18 cellular contexts compared by ENCODE assay signal in the genomic region with DNA sequence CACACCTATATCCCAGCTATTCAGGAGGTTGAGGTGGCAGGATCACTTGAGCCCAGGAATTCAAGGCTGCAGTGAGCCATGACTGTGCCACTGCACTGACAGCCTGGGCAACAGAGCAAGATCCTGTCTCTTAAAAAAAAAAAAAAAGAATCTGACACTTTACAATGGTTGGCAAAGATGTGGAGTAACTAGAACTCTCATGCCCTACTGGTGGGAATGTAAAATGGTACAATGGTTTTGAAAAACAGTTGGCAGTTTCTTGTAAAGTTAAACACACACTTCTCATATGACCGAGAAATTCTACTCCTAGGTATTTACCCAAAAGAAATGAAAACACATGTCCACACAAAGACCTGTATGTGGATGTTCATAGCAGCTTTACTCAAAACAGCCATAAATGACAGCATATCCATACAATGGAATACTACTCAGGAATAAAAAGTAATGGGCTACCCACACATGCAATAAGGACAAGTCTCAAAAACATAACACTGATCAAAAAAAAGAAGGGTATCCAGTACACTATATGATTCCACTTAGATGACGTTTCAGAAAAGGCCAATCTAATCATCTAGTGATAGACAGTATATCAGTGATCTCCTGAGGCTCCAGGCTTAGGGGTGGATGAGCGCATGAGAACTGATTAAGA. TPM values are rescaled to one million over a fixed set of nuclear protein-coding genes. Genes with fewer than 3 reads are reported as not detected.
A peak's percentile ranks its signal among the peaks of the same experiment; 100 is the strongest.
DNase-seq lines count a peak whose midpoint lies in the region; ATAC-seq and TF ChIP-seq lines count a peak whose summit lies in the region.
"Had no signal": no experiment of that assay in that cellular context is flagged by ENCODE, and none has a peak within 500 bp of the region (broad histone marks: within the 10 kb centered on the region; RNA-seq: fewer than 3 reads in every experiment).

No MANE protein-coding gene starts in this region.

- H2BK15ac ChIP-seq in H9 (ENCODE audit: low read depth, low read length), result no peak overlapping the region

- no peak overlapping the region for H3T11ph ChIP-seq in H9 (ENCODE audit: low read length)

- H3K27ac Mint-ChIP-seq in H9, result no peak overlapping the region
- peak overlapping the region; percentile 100 for H3K27ac Mint-ChIP-seq in activated T-helper 17 cell treated with anti-CD3 and anti-CD28 coated beads, Interleukin-2, amount 50 U/mL, for 72 hours
- H3K27ac Mint-ChIP-seq: activated naive CD4-positive, alpha-beta T cell treated with anti-CD3 and anti-CD28 coated beads, Interleukin-2, amount 10 ng/mL, durations not matched to agents 7 days and 5 days had no signal

- H3K36me3 Mint-ChIP-seq in H9 (ENCODE audit: insufficient read depth in 1 of 3, low read depth in 3 of 3), result no peaks in the 10 kb centered on the region
- H3K36me3 Mint-ChIP-seq in activated T-helper 17 cell treated with anti-CD3 and anti-CD28 coated beads, Interleukin-2, amount 50 U/mL, for 72 hours (ENCODE audit: low read depth), result peaks cover 23% of the 10 kb centered on the region
- H3K36me3 Mint-ChIP-seq: activated naive CD4-positive, alpha-beta T cell treated with anti-CD3 and anti-CD28 coated beads, Interleukin-2, amount 10 ng/mL, durations not matched to agents 7 days and 5 days; CD14-positive monocyte; naive B cell had no signal

- H3K9me3 Mint-ChIP-seq in H9, result no peaks in the 10 kb centered on the region
- no peaks in the 10 kb centered on the region for H3K9me3 Mint-ChIP-seq in activated T-helper 17 cell treated with anti-CD3 and anti-CD28 coated beads, Interleukin-2, amount 50 U/mL, for 72 hours
- H3K9me3 Mint-ChIP-seq: activated naive CD4-positive, alpha-beta T cell treated with anti-CD3 and anti-CD28 coated beads, Interleukin-2, amount 10 ng/mL, durations not matched to agents 7 days and 5 days; naive B cell had no signal

- H3K18ac ChIP-seq in H9 (ENCODE audit: insufficient read length, low read depth, low read length), result no peak overlapping the region

- H3K56ac ChIP-seq in H9 (ENCODE audit: insufficient read length, low read depth, low read length), result no peak overlapping the region

- H3K27me3 Mint-ChIP-seq in H9 (ENCODE audit: low read depth), result no peaks in the 10 kb centered on the region
- H3K27me3 Mint-ChIP-seq in activated T-helper 17 cell treated with anti-CD3 and anti-CD28 coated beads, Interleukin-2, amount 50 U/mL, for 72 hours, result no peaks in the 10 kb centered on the region
- H3K27me3 Mint-ChIP-seq: activated naive CD4-positive, alpha-beta T cell treated with anti-CD3 and anti-CD28 coated beads, Interleukin-2, amount 10 ng/mL, durations not matched to agents 7 days and 5 days; naive B cell had no signal

- no peak overlapping the region for H2BK20ac ChIP-seq in H9 (ENCODE audit: low read depth, low read length, poor library complexity, severe bottlenecking)

- no peaks in the 10 kb centered on the region for H3K79me1 ChIP-seq in H9 (ENCODE audit: insufficient read depth, low read depth, low read length, poor library complexity, severe bottlenecking)

- H3K79me2 ChIP-seq in H9 (ENCODE audit: insufficient read depth, low read length), result no peaks in the 10 kb centered on the region

- no peak overlapping the region for H3K27ac ChIP-seq in H9 (ENCODE audit: insufficient read length, low read depth, low read length)
- H3K27ac ChIP-seq: prostate gland, VCaP had no signal

- H3K4me1 Mint-ChIP-seq in H9, result peaks cover 5 to 7% of the 10 kb centered on the region in 2 experiments; a peak in 3 of 4 replicates
- H3K4me1 Mint-ChIP-seq in activated T-helper 17 cell treated with anti-CD3 and anti-CD28 coated beads, Interleukin-2, amount 50 U/mL, for 72 hours, result peaks cover 36% of the 10 kb centered on the region
- H3K4me1 Mint-ChIP-seq: activated naive CD4-positive, alpha-beta T cell treated with anti-CD3 and anti-CD28 coated beads, Interleukin-2, amount 10 ng/mL, durations not matched to agents 7 days and 5 days; naive B cell had no signal

- no peak overlapping the region for H4K8ac ChIP-seq in H9 (replicated peaks; ENCODE audit: insufficient read length, low read depth, low read length)

- H2BK120ac ChIP-seq in H9 (ENCODE audit: low read depth, low read length, poor library complexity, severe bottlenecking), result no peak overlapping the region

- no peaks in the 10 kb centered on the region for H3K4me1 ChIP-seq in H9 (ENCODE audit: insufficient read depth, low read length)
- H3K4me1 ChIP-seq: prostate gland had no signal

- WGBS in H9 (ENCODE audit: extremely low coverage, insufficient read length, low lambda C conversion rate), result no CpG with 5 or more reads among the region's 3 CpGs

- in situ Hi-C loops in ACHN (cut with HindIII; ENCODE audit: low pct_ligation_motif_present, low pct_unique_long_range_greater_than_20kb, low sequenced_read_pairs), result no loop called here

- H3K4ac ChIP-seq in H9 (ENCODE audit: low read depth, low read length), result no peak overlapping the region

- no peak overlapping the region for H3K23ac ChIP-seq in H9 (ENCODE audit: insufficient read length, low read depth, low read length)

- H3K4me3 Mint-ChIP-seq in H9, result no peak overlapping the region
- H3K4me3 Mint-ChIP-seq in activated T-helper 17 cell treated with anti-CD3 and anti-CD28 coated beads, Interleukin-2, amount 50 U/mL, for 72 hours, result peak overlapping the region; percentile 77
- H3K4me3 Mint-ChIP-seq: activated naive CD4-positive, alpha-beta T cell treated with anti-CD3 and anti-CD28 coated beads, Interleukin-2, amount 10 ng/mL, durations not matched to agents 7 days and 5 days; CD14-positive monocyte; naive B cell had no signal

- no peak overlapping the region for H2BK5ac ChIP-seq in H9 (ENCODE audit: insufficient read length, low read length)

- no peak overlapping the region for H4K91ac ChIP-seq in H9 (ENCODE audit: insufficient read length, low read depth, low read length)

- H4K5ac ChIP-seq in H9 (ENCODE audit: insufficient read length, low read depth, low read length), result no peak overlapping the region

- no peak overlapping the region for H2AK5ac ChIP-seq in H9 (ENCODE audit: insufficient read length, low read length)

- no peaks in the 10 kb centered on the region for H3K9me3 ChIP-seq in H9 (ENCODE audit: control insufficient read depth, low read depth, low read length)
- H3K9me3 ChIP-seq: prostate gland had no signal

- no peak overlapping the region for H3K14ac ChIP-seq in H9 (ENCODE audit: insufficient read depth, low read length)

- H3K9ac ChIP-seq in H9 (ENCODE audit: extremely low read depth, insufficient read length, low read length), result no peak overlapping the region

- H3K27me3 ChIP-seq in H9 (ENCODE audit: insufficient read depth, low read length), result no peaks in the 10 kb centered on the region

- no peak overlapping the region for H3K4me3 ChIP-seq in fibroblast of the aortic adventitia (ENCODE audit: low read depth, low read length)
- H3K4me3 ChIP-seq: prostate gland had no signal

- H3K23me2 ChIP-seq in H9 (ENCODE audit: insufficient read length, low read depth, low read length, poor library complexity, severe bottlenecking), result no peaks in the 10 kb centered on the region

- no peak overlapping the region for H2BK12ac ChIP-seq in H9 (ENCODE audit: insufficient read length, low read depth, low read length)

- peak; percentile 10 for DNase-seq in ACHN
- DNase-seq in H9, result no peak
- DNase-seq in fibroblast of the aortic adventitia (ENCODE audit: low read depth), result peak; percentile 18
- no peak for DNase-seq in T-helper 9 cell
- DNase-seq: activated naive CD4-positive, alpha-beta T cell treated with anti-CD3 and anti-CD28 coated beads, Interleukin-2, amount 10 ng/mL, durations not matched to agents 7 days and 5 days; GDM1; hippocampal formation; left colon; naive B cell; NCI-H1105; NCI-H2227 treated with DMSO at 0.1 percent for 48 hours had no signal

- no peak for ATAC-seq in activated T-helper 17 cell treated with anti-CD3 and anti-CD28 coated beads, Interleukin-2, amount 50 U/mL, for 72 hours (replicated peaks)
- ATAC-seq in GM18858 (IDR thresholded peaks at IDR 0.05; ENCODE audit: unreplicated experiment) (no peak), GM19397 (IDR thresholded peaks at IDR 0.05; ENCODE audit: unreplicated experiment) (no peak), HG02973 (IDR thresholded peaks at IDR 0.05; ENCODE audit: unreplicated experiment) (no peak)
- ATAC-seq: left colon had no signal

- TF ChIP-seq CTCF in H9 (conservative IDR thresholded peaks at IDR 0.05) (peak; percentile 29; the same call in 2 of the 3 replicates), fibroblast of the aortic adventitia (IDR thresholded peaks at IDR 0.05; ENCODE audit: insufficient read depth, low read length) (peak; percentile 18)

- no peaks in the 10 kb centered on the region for H4K20me1 ChIP-seq in H9 (ENCODE audit: control insufficient read depth, insufficient read depth, insufficient read length)

- H2AFZ ChIP-seq in H9 (ENCODE audit: low read length), result no peak overlapping the region

- H3K4me2 ChIP-seq in H9 (ENCODE audit: insufficient read depth, insufficient read length, low read length), result no peak overlapping the region

RNA-seq across cellular contexts. Expression of a gene that starts 58.1 kb away (rescaled TPM):
- 12.7 and 14.1 TPM in 2 replicates for total RNA-seq in H9 (2021)
- total RNA-seq in activated T-helper 17 cell treated with anti-CD3 and anti-CD28 coated beads, Interleukin-2, amount 50 U/mL, for 72 hours, result 10 to 100 TPM; 14.5 to 17.8 TPM
- total RNA-seq in fibroblast of the aortic adventitia (ENCODE audit: low replicate concordance), result 27.6 and 44.3 TPM in 2 replicates

Comparison
In these comparisons a context has a peak if more than half of its experiments do, and no peak if none do; other contexts are left out.
1. DNase-seq: peak in ACHN (single experiment) and fibroblast of the aortic adventitia (single experiment); none in H9 (single experiment) and T-helper 9 cell (single experiment).